9 cellular contexts compared by ENCODE assay signal in genomic region chr19:3357731-3358391, GRCh38. TPM values are rescaled to one million over a fixed set of nuclear protein-coding genes. Genes with fewer than 3 reads are reported as not detected.
DNase-seq lines count a peak whose midpoint lies in the region; ATAC-seq, FAIRE-seq and TF ChIP-seq lines count a peak whose summit lies in the region.
"Had no signal": no experiment of that assay in that cellular context is flagged by ENCODE, and none has a peak within 500 bp of the region (broad histone marks: within the 10 kb centered on the region; RNA-seq: fewer than 3 reads in every experiment).

No MANE protein-coding gene starts in this region.

- H3K9me3 ChIP-seq in Peyer's patch = no peaks in the 10 kb centered on the region
- H3K9me3 ChIP-seq in H1 (ENCODE audit: insufficient read depth in 2 of 2, low read depth in 1 of 2, low read length in 1 of 2) = no peaks in the 10 kb centered on the region; a peak in 1 of 4 replicates
- H3K9me3 ChIP-seq: SJCRH30 had no signal

- H3K56ac ChIP-seq in H1 (replicated peaks; ENCODE audit: insufficient read length, low read depth, low read length) = no peak overlapping the region

- no peak overlapping the region for H3K4ac ChIP-seq in H1 (replicated peaks; ENCODE audit: insufficient read length, low read depth, low read length)

- H3K4me1 ChIP-seq in Peyer's patch = peaks cover 0 to 21% (median 8%) of the 10 kb centered on the region in 4 donors
- peaks cover 0 to 9% (median 6%) of the 10 kb centered on the region in 4 experiments; a peak in 6 of 7 replicates for H3K4me1 ChIP-seq in H1 (replicated peaks in 1 of 4; ENCODE audit: control insufficient read depth in 3 of 4, insufficient read depth in 4 of 4, low read length in 3 of 4)
- H3K4me1 ChIP-seq: SJCRH30 had no signal

- H2BK20ac ChIP-seq in H1 (ENCODE audit: low read length) = no peak overlapping the region

- no peak for TF ChIP-seq EP300 in H1 (IDR thresholded peaks at IDR 0.05; ENCODE audit: borderline replicate concordance in 1 of 2, low read depth in 2 of 2, low read length in 2 of 2)

- H4K5ac ChIP-seq in H1 (ENCODE audit: insufficient read length, low read depth, low read length) = no peak overlapping the region

- POLR2A ChIA-PET in H1 (lab: Charles Lee; ENCODE audit: partially characterized antibody) = interaction anchor here (1.7 kb wide), 1 partner anchor 87 kb away, joined by 3 read pairs; no protein-coding TSS in a partner anchor

- no peak for ATAC-seq in GM18861 (IDR thresholded peaks at IDR 0.05; ENCODE audit: unreplicated experiment)
- no peak for ATAC-seq in GM21529 (IDR thresholded peaks at IDR 0.05; ENCODE audit: unreplicated experiment)
- no peak for ATAC-seq in HG03045 (IDR thresholded peaks at IDR 0.05; ENCODE audit: unreplicated experiment)

- H3K27me3 ChIP-seq in Peyer's patch = no peaks in the 10 kb centered on the region
- peaks cover 65 to 88% (median 81%) of the 10 kb centered on the region in 4 experiments for H3K27me3 ChIP-seq in H1 (replicated peaks in 1 of 4; ENCODE audit: control insufficient read depth in 3 of 4, extremely low read depth in 1 of 4, insufficient read depth in 3 of 4, low read length in 3 of 4)

- 22% methylated on average over 16 of the region's 19 CpGs; no CpG with 5 or more reads in 1 of the 2 experiments for WGBS in H1 (ENCODE audit: extremely low coverage in 1 of 2, insufficient coverage in 1 of 2, insufficient read length in 1 of 2, insufficient replicate concordance in 2 of 2, low coverage in 1 of 2, low lambda C conversion rate in 2 of 2, missing lambda C conversion rate in 1 of 2), 2 experiments

- H3K36me3 ChIP-seq in Peyer's patch = no peaks in the 10 kb centered on the region
- peaks cover 0 to 13% (median 0%) of the 10 kb centered on the region in 4 experiments; a peak in 1 of 8 replicates for H3K36me3 ChIP-seq in H1 (ENCODE audit: control insufficient read depth in 2 of 4, insufficient read depth in 4 of 4, low read length in 3 of 4)
- H3K36me3 ChIP-seq: SJCRH30 had no signal

- H3K23me2 ChIP-seq in H1 (ENCODE audit: low read depth, low read length) = 0 out of 2 replicates have a peak, but pooled peaks cover 3% of the 10 kb centered on the region

- TF ChIP-seq CTCF in Peyer's patch (IDR thresholded peaks at IDR 0.05) (no peak), H1 (IDR thresholded peaks at IDR 0.05; ENCODE audit: control extremely low read depth in 1 of 3, insufficient read depth in 1 of 3, low read depth in 1 of 3, low read length in 3 of 3) (no peak), retinal pigment epithelial cell (conservative IDR thresholded peaks at IDR 0.05; ENCODE audit: low read depth, low read length) (no peak)

- H3K4me3 ChIP-seq in Peyer's patch (peak overlapping the region; percentile 92 to 99 (median 99)), H1 (ENCODE audit: extremely low read depth in 1 of 4, insufficient read depth in 2 of 4, low read depth in 3 of 4, low read length in 4 of 4) (no peak overlapping the region), retinal pigment epithelial cell (ENCODE audit: low read length) (peak overlapping the region; percentile 22)

- DNase-seq in D341Med (ENCODE audit: low spot score) (peak; percentile 84), Peyer's patch (no peak), H1 (ENCODE audit: low read depth in 1 of 2, low spot score in 2 of 2) (no peak), retinal pigment epithelial cell (ENCODE audit: low read depth) (no peak), HK-2 (ENCODE audit: unreplicated experiment) (no peak)
- DNase-seq: SJCRH30 had no signal

- H2BK120ac ChIP-seq in H1 (replicated peaks; ENCODE audit: low read depth, low read length) = no peak overlapping the region

- H3K79me1 ChIP-seq in H1 (ENCODE audit: low read depth, low read length) = no peaks in the 10 kb centered on the region

- no peak overlapping the region for H3K14ac ChIP-seq in H1 (ENCODE audit: insufficient read length)

- no peak overlapping the region for H4K91ac ChIP-seq in H1 (replicated peaks; ENCODE audit: insufficient read length, low read length)

- no peak for TF ChIP-seq POLR2A in Peyer's patch (IDR thresholded peaks at IDR 0.05)
- no peak for TF ChIP-seq POLR2A in H1 (IDR thresholded peaks at IDR 0.05; ENCODE audit: control extremely low read depth in 1 of 2, low read depth in 2 of 2, low read length in 2 of 2)

- H3K23ac ChIP-seq in H1 (ENCODE audit: insufficient read length) = no peak overlapping the region

- H2AK5ac ChIP-seq in H1 (ENCODE audit: low read depth, low read length) = no peak overlapping the region

- peak overlapping the region in 3 of 4 donors; percentile 74 to 99 (median 89) for H3K27ac ChIP-seq in Peyer's patch
- H3K27ac ChIP-seq in H1 (ENCODE audit: low read depth, low read length) = no peak overlapping the region
- H3K27ac ChIP-seq: SJCRH30 had no signal

- no peak overlapping the region for H2BK5ac ChIP-seq in H1 (ENCODE audit: low read depth, low read length)

- H2BK15ac ChIP-seq in H1 (ENCODE audit: low read length) = no peak overlapping the region

- TF ChIP-seq RAD21 in H1 (IDR thresholded peaks at IDR 0.05 in 1 of 2, conservative IDR thresholded peaks at IDR 0.05 in 1 of 2; ENCODE audit: low read depth in 2 of 2, low read length in 2 of 2) = no peak

- H3K79me2 ChIP-seq in H1 (ENCODE audit: control insufficient read depth in 1 of 2, insufficient read depth in 2 of 2, low read length in 2 of 2) = no peaks in the 10 kb centered on the region

- no peak overlapping the region for H3K9ac ChIP-seq in H1 (replicated peaks in 1 of 4; ENCODE audit: extremely low read depth in 1 of 4, low read depth in 3 of 4, low read length in 3 of 4)

- no peak overlapping the region for H2AFZ ChIP-seq in H1 (ENCODE audit: low read length)

- peak overlapping the region in 1 of 2 experiments; percentile 1; a peak in 2 of 4 replicates for H3K4me2 ChIP-seq in H1 (ENCODE audit: insufficient read depth in 1 of 2, low read depth in 2 of 2, low read length in 2 of 2)

- FAIRE-seq in H1 (lab: Jason Lieb, UNC) = no peak

- H4K8ac ChIP-seq in H1 (ENCODE audit: extremely low read depth, insufficient read depth, low read length) = no peak overlapping the region

- peaks cover 8 to 28% of the 10 kb centered on the region in 2 experiments for H4K20me1 ChIP-seq in H1 (replicated peaks in 1 of 2; ENCODE audit: control insufficient read depth in 1 of 2, insufficient read depth in 2 of 2, low read length in 2 of 2)

- CTCF ChIA-PET in H1 (lab: Charles Lee; ENCODE audit: partially characterized antibody) = no interaction called here

- H3K18ac ChIP-seq in H1 (ENCODE audit: extremely low read depth, low read length) = no peak overlapping the region

- no peak overlapping the region for H2BK12ac ChIP-seq in H1 (ENCODE audit: low read depth, low read length)

TF ChIP-seq in H1, 55 proteins besides CTCF, POLR2A, EP300 and RAD21 (continues in another document):
- TF ChIP-seq TCF12 (IDR thresholded peaks at IDR 0.05; ENCODE audit: low read depth, low read length) (0 out of 2 replicates have a peak, but pooled peaks have one; percentile 67), SIX5 (IDR thresholded peaks at IDR 0.05; ENCODE audit: low read depth, low read length) (no peak), FOSL1 (IDR thresholded peaks at IDR 0.05; ENCODE audit: insufficient read depth, low read depth, low read length) (no peak), ATF2 (IDR thresholded peaks at IDR 0.05; ENCODE audit: low read length) (no peak), RBBP5 (IDR thresholded peaks at IDR 0.05; ENCODE audit: borderline replicate concordance, low read depth, low read length) (no peak), RNF2 (IDR thresholded peaks at IDR 0.05; ENCODE audit: borderline replicate concordance, low read depth, low read length, missing control alignments, poor library complexity, severe bottlenecking) (no peak), SP4 (IDR thresholded peaks at IDR 0.05; ENCODE audit: low read length) (no peak), GABPA (IDR thresholded peaks at IDR 0.05; ENCODE audit: borderline replicate concordance, insufficient read depth, low read length) (no peak), SP1 (IDR thresholded peaks at IDR 0.05; ENCODE audit: low read depth, low read length) (0 out of 2 replicates have a peak, but pooled peaks have one; percentile 20), PHF8 (conservative IDR thresholded peaks at IDR 0.05; ENCODE audit: low read depth, low read length) (no peak), HDAC2 (IDR thresholded peaks at IDR 0.05; ENCODE audit: borderline replicate concordance in 1 of 2, low read depth in 2 of 2, low read length in 2 of 2) (no peak), NANOG (IDR thresholded peaks at IDR 0.05; ENCODE audit: insufficient read depth, low read depth, low read length, poor library complexity, severe bottlenecking) (peak; percentile 41), HDAC6 (IDR thresholded peaks at IDR 0.05; ENCODE audit: low read depth, low read length) (no peak), RXRA (IDR thresholded peaks at IDR 0.05; ENCODE audit: insufficient read depth, low read depth, low read length) (0 out of 2 replicates have a peak, but pooled peaks have one; percentile 70), POLR2AphosphoS5 (IDR thresholded peaks at IDR 0.05; ENCODE audit: low read depth, low read length) (peak; percentile 79)

RNA-seq across cellular contexts. Expression of gene NFIC, which starts 8.5 kb away (rescaled TPM):
- total RNA-seq in Peyer's patch = 100 to 1,000 TPM in 1 of 4 donors, 10 to 100 TPM in 3; 34.7 to 191 (median 64.9) TPM
- 2.6 and 3.2 TPM in 2 replicates for total RNA-seq in H1 (2021; fragmentation: NEBNext Ultra II Directional; extraction: Animal tissue kit (Norgen Biotek cat#: 25700))
- 0.56 and 0.82 TPM in 2 replicates for polyA plus RNA-seq in H1 (2011; rRNA removed)
- polyA plus RNA-seq in H1 (2011; cell fraction: cytosol; rRNA removed) = 0.35 TPM
- 0.88 TPM for polyA plus RNA-seq in H1 (2011; cell fraction: nucleus; rRNA removed)
- polyA plus RNA-seq in H1 (2012, experiment 1 of 2) = 2.1 to 4.3 TPM (median 3.5 TPM) in 4 replicates
- polyA plus RNA-seq in H1 (2012, experiment 2 of 2) = 2.9 TPM
- 6.0 TPM for polyA plus RNA-seq in H1 (2013, experiment 1 of 2)
- 5.3 TPM for polyA plus RNA-seq in H1 (2013, experiment 2 of 2)
- 0.34 and 0.41 TPM in 2 replicates for polyA minus RNA-seq in H1 (2011; rRNA and poly(A)+ RNA removed)
- polyA minus RNA-seq in H1 (2011; cell fraction: cytosol; rRNA and poly(A)+ RNA removed) = 1.2 TPM
- polyA minus RNA-seq in H1 (2011; cell fraction: nucleus; rRNA and poly(A)+ RNA removed) = 1.6 TPM

Comparison
In these comparisons a context has a peak if more than half of its experiments do, and no peak if none do; other contexts are left out.
1. H3K4me3 ChIP-seq: peak in Peyer's patch (4 of 4) and retinal pigment epithelial cell (single experiment); none in H1 (0 of 4).